In the genomic region with DNA sequence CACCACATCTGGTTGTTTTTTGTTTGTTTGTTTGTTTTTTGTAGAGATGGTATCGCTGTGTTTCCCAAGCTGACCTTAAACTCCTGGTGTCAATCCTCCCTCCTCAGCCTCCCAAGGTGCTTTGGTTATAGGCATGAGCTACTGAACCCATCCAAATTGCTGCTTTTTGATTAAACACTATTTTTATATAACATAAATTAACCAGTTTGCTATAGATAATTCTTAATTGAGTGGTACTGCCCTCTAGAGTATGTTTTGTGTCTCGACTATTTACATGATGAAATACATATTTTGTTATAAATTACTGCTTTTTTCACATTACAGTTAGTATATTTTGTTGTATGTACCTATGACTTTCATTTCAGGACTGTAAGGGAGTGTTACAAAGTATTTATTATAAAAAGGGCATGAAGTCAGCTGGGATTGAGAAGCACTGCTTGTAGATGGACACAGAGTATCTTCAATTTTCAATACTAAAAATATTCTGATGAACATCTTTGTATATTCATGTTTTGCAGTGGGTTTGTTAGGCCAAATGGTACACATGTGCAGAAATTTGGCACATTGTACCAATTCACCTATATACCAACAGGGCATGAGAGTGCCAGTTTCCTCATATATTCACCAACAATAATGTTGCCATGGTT, we compare ENCODE assay signal across 10 cellular contexts. TPM values are rescaled to one million over a fixed set of nuclear protein-coding genes. Genes with fewer than 3 reads are reported as not detected.
A peak's percentile ranks its signal among the peaks of the same experiment; 100 is the strongest.
DNase-seq lines count a peak whose midpoint lies in the region; ATAC-seq, FAIRE-seq and TF ChIP-seq lines count a peak whose summit lies in the region.
"Had no signal": no experiment of that assay in that cellular context is flagged by ENCODE, and none has a peak within 500 bp of the region (broad histone marks: within the 10 kb centered on the region; RNA-seq: fewer than 3 reads in every experiment).

No MANE protein-coding gene starts in this region.

- DNase-seq in CD14-positive monocyte (ENCODE audit: low spot score) (no peak), IMR-90 (peak; percentile 34), GM12878 (ENCODE audit: low read depth, low spot score) (no peak), right lobe of liver (no peak), ecto neural progenitor cell (ENCODE audit: low spot score) (no peak), GM19238 (ENCODE audit: insufficient read length, low spot score) (no peak), suprapubic skin (ENCODE audit: low spot score in 2 of 2) (no peak), kidney (no peak)
- DNase-seq: activated effector memory CD4-positive, alpha-beta T cell treated with Interleukin-2 at 50 U/mL for 16 hours; NCI-H524 had no signal

- no CpG with 5 or more reads among the region's 2 CpGs for WGBS in IMR-90 (ENCODE audit: extremely low coverage in 2 of 2, insufficient read length in 1 of 2), 2 experiments
- 44% methylated on average over 2 of the region's 2 CpGs for WGBS in GM12878 (ENCODE audit: insufficient coverage, insufficient replicate concordance, low lambda C conversion rate, missing lambda C conversion rate)
- 45% methylated on average over 2 of the region's 2 CpGs for WGBS in right lobe of liver (ENCODE audit: insufficient coverage, low coverage, low lambda C conversion rate, missing lambda C conversion rate)
- WGBS in suprapubic skin, result 65% methylated on average over 2 of the region's 2 CpGs

- H3K23ac ChIP-seq in IMR-90 (ENCODE audit: low read depth, low read length), result no peak overlapping the region

- H3K27ac ChIP-seq in IMR-90 (ENCODE audit: insufficient read depth, low read length) (no peak overlapping the region), GM12878 (ENCODE audit: control insufficient read depth, insufficient read depth) (no peak overlapping the region), right lobe of liver (no peak overlapping the region), suprapubic skin (no peak overlapping the region), kidney (ENCODE audit: low read depth in 2 of 2, low read length in 2 of 2) (no peak overlapping the region)

- FAIRE-seq in GM12878 (lab: Jason Lieb, UNC), result no peak
- FAIRE-seq in kidney (lab: Jason Lieb, UNC), result no peak

- no peak overlapping the region for H4K8ac ChIP-seq in IMR-90 (ENCODE audit: low read depth in 2 of 2, low read length in 2 of 2)

- CTCF ChIA-PET in IMR-90 (lab: Yijun Ruan, JAX), result interaction anchor here (0.8 to 1.8 kb wide), 3 partner anchors 8 to 243 kb away, joined by 3 to 6 read pairs (median 3); no protein-coding TSS in a partner anchor
- CTCF ChIA-PET in GM12878 (lab: Yijun Ruan, JAX), result interaction anchor here (0.6 to 1.7 kb wide), 3 partner anchors 11 to 411 kb away, joined by 3 to 9 read pairs (median 3); no protein-coding TSS in a partner anchor

- no peak overlapping the region for H3K27ac Mint-ChIP-seq in CD14-positive monocyte

- no peaks in the 10 kb centered on the region for H3K4me1 Mint-ChIP-seq in CD14-positive monocyte

- H3K9me1 ChIP-seq in IMR-90 (ENCODE audit: insufficient read depth, low read length), result no peaks in the 10 kb centered on the region

- RAD21 ChIA-PET in GM12878 (lab: Charles Lee; ENCODE audit: unreplicated experiment), result no interaction called here

- peaks cover 0 to 3% (median 2%) of the 10 kb centered on the region in 7 donors for H3K9me3 Mint-ChIP-seq in CD14-positive monocyte

- TF ChIP-seq CTCF in CD14-positive monocyte (IDR thresholded peaks at IDR 0.05) (peak; percentile 43), IMR-90 (conservative IDR thresholded peaks at IDR 0.05; ENCODE audit: low read depth, low read length) (peak; percentile 54), GM12878 (IDR thresholded peaks at IDR 0.05 in 2 of 3, conservative IDR thresholded peaks at IDR 0.05 in 1 of 3; ENCODE audit: control insufficient read depth in 2 of 3, extremely low read depth in 1 of 3, insufficient read depth in 1 of 3, low read depth in 3 of 3, low read length in 3 of 3) (no peak; a peak in 2 of 6 replicates), right lobe of liver (IDR thresholded peaks at IDR 0.05) (peak; percentile 28 to 45 (median 42)), suprapubic skin (IDR thresholded peaks at IDR 0.05) (no peak), kidney (IDR thresholded peaks at IDR 0.05; ENCODE audit: borderline replicate concordance, extremely low read depth, insufficient read depth) (no peak)

- no peak overlapping the region for H2AK9ac ChIP-seq in IMR-90 (replicated peaks; ENCODE audit: low read depth, low read length, poor library complexity)

- H4K20me1 ChIP-seq in IMR-90 (ENCODE audit: insufficient read depth, low read length) (no peaks in the 10 kb centered on the region), GM12878 (ENCODE audit: control insufficient read depth, insufficient read depth) (no peaks in the 10 kb centered on the region)

- POLR2A ChIA-PET in IMR-90 (lab: Charles Lee; ENCODE audit: unreplicated experiment), result no interaction called here
- POLR2A ChIA-PET in GM12878 (lab: Charles Lee), result no interaction called here

- H3K4me3 Mint-ChIP-seq in CD14-positive monocyte, result no peak overlapping the region

- H2AFZ ChIP-seq in IMR-90 (replicated peaks; ENCODE audit: low read length, poor library complexity) (no peak overlapping the region), GM12878 (ENCODE audit: control insufficient read depth, low read depth, low read length) (no peak overlapping the region)

- ATAC-seq in IMR-90 (ENCODE audit: low read depth), result no peak
- no peak for ATAC-seq in GM12878
- ATAC-seq in right lobe of liver, result peak in 1 of 4 donors; percentile 25

- TF ChIP-seq RAD21 in IMR-90 (IDR thresholded peaks at IDR 0.05; ENCODE audit: low read length), result peak; percentile 44
- TF ChIP-seq RAD21 in GM12878 (IDR thresholded peaks at IDR 0.05; ENCODE audit: insufficient read depth, low read depth, low read length), result 0 out of 2 replicates have a peak, but pooled peaks have one; percentile 3

- H3K4ac ChIP-seq in IMR-90 (ENCODE audit: low read depth, low read length), result no peak overlapping the region

- intact Hi-C loops in CD14-positive monocyte (cut with micrococcal nuclease), result no loop called here
- intact Hi-C loops in IMR-90 (cut with micrococcal nuclease), result loop anchor here (5.0 kb wide), 1 partner anchor 243 kb away; no protein-coding TSS in a partner anchor
- intact Hi-C loops in GM12878 (cut with micrococcal nuclease; ENCODE audit: unreplicated experiment), result no loop called here
- intact Hi-C loops in right lobe of liver (cut with DNase I), result no loop called here
- intact Hi-C loops in kidney (cut with DNase I), result no loop called here

- H3K36me3 Mint-ChIP-seq in CD14-positive monocyte, result no peaks in the 10 kb centered on the region

- no peak overlapping the region for H2BK15ac ChIP-seq in IMR-90 (ENCODE audit: low read depth, low read length)

- H2BK5ac ChIP-seq in IMR-90 (ENCODE audit: low read depth, low read length, poor library complexity, severe bottlenecking), result no peak overlapping the region

- H3K79me2 ChIP-seq in GM12878 (ENCODE audit: control insufficient read depth, insufficient read depth, low read length), result no peaks in the 10 kb centered on the region

- H3K36me3 ChIP-seq in IMR-90 (ENCODE audit: control insufficient read depth, insufficient read depth, low read length) (no peaks in the 10 kb centered on the region), GM12878 (ENCODE audit: control insufficient read depth in 2 of 2, insufficient read depth in 2 of 2, low read length in 1 of 2) (no peaks in the 10 kb centered on the region), right lobe of liver (no peaks in the 10 kb centered on the region), suprapubic skin (no peaks in the 10 kb centered on the region), kidney (ENCODE audit: control insufficient read depth in 1 of 2, insufficient read depth in 2 of 2, low read length in 2 of 2) (no peaks in the 10 kb centered on the region)

- SMC1A ChIA-PET in GM12878 (lab: Charles Lee; ENCODE audit: uncharacterized antibody, unreplicated experiment), result interaction anchor here (2.7 kb wide), 1 partner anchor 461 kb away, joined by 8 read pairs; no protein-coding TSS in a partner anchor

- H2AK5ac ChIP-seq in IMR-90 (ENCODE audit: low read depth, low read length), result no peak overlapping the region

- H3K56ac ChIP-seq in IMR-90 (ENCODE audit: extremely low read depth, insufficient read depth, low read length), result no peak overlapping the region

- BruUV-seq in IMR-90 (replicated peaks; lab: Mats Ljungman, UMichigan) (no TSS peak), GM12878 (replicated peaks; lab: Mats Ljungman, UMichigan) (no TSS peak)

- H3K18ac ChIP-seq in IMR-90 (ENCODE audit: low read depth, low read length), result no peak overlapping the region

- H3K4me2 ChIP-seq in IMR-90 (ENCODE audit: low read depth, low read length) (no peak overlapping the region), GM12878 (ENCODE audit: control insufficient read depth, insufficient read depth) (no peak overlapping the region)

- no peaks in the 10 kb centered on the region for H3K4me1 ChIP-seq in IMR-90 (ENCODE audit: control insufficient read depth, insufficient read depth, low read length)
- no peaks in the 10 kb centered on the region for H3K4me1 ChIP-seq in GM12878 (ENCODE audit: control insufficient read depth, insufficient read depth, low read length)
- no peaks in the 10 kb centered on the region for H3K4me1 ChIP-seq in right lobe of liver
- no peaks in the 10 kb centered on the region for H3K4me1 ChIP-seq in suprapubic skin
- H3K4me1 ChIP-seq in kidney (ENCODE audit: control insufficient read depth in 1 of 2, insufficient read depth in 1 of 2, low read depth in 1 of 2, low read length in 2 of 2), result no peaks in the 10 kb centered on the region

- in situ Hi-C loops in IMR-90 (cut with MboI; ENCODE audit: low sequenced_read_pairs), result loop anchor here (25.0 kb wide), 1 partner anchor 468 kb away; no protein-coding TSS in a partner anchor
- in situ Hi-C loops in GM12878 (cut with MboI), result no loop called here

- H3K14ac ChIP-seq in IMR-90 (replicated peaks; ENCODE audit: low read depth, low read length), result no peak overlapping the region

- H4K5ac ChIP-seq in IMR-90 (ENCODE audit: low read depth, low read length), result no peak overlapping the region

- H3K9ac ChIP-seq in IMR-90 (ENCODE audit: low read depth, low read length) (no peak overlapping the region), GM12878 (ENCODE audit: control insufficient read depth, insufficient read depth, low read length) (no peak overlapping the region), kidney (ENCODE audit: low read length in 2 of 2) (no peak overlapping the region)

- H4K91ac ChIP-seq in IMR-90 (ENCODE audit: insufficient read depth, low read depth, low read length), result no peak overlapping the region

- dilution Hi-C loops in IMR-90 (cut with HindIII; ENCODE audit: low sequenced_read_pairs, unreplicated experiment), result no loop called here

- H2BK120ac ChIP-seq in IMR-90 (ENCODE audit: low read depth, low read length), result no peak overlapping the region

- TF ChIP-seq EP300 in GM12878 (IDR thresholded peaks at IDR 0.05; ENCODE audit: borderline replicate concordance in 1 of 2, control insufficient read depth in 1 of 2, low read depth in 2 of 2, low read length in 2 of 2) (no peak), suprapubic skin (IDR thresholded peaks at IDR 0.05) (no peak)

- H3K27me3 ChIP-seq in IMR-90 (ENCODE audit: control insufficient read depth, insufficient read depth, low read length) (peaks cover 16% of the 10 kb centered on the region), GM12878 (replicated peaks in 1 of 2; ENCODE audit: control insufficient read depth in 2 of 2, insufficient read depth in 2 of 2, low read length in 1 of 2) (no peaks in the 10 kb centered on the region), right lobe of liver (no peaks in the 10 kb centered on the region), suprapubic skin (no peaks in the 10 kb centered on the region)

- no peaks in the 10 kb centered on the region for H3K9me3 ChIP-seq in IMR-90 (ENCODE audit: control insufficient read depth, insufficient read depth, low read length)
- H3K9me3 ChIP-seq in GM12878 (replicated peaks; ENCODE audit: control insufficient read depth, insufficient read depth, low read length), result no peaks in the 10 kb centered on the region
- H3K9me3 ChIP-seq in right lobe of liver, result no peaks in the 10 kb centered on the region
- H3K9me3 ChIP-seq in suprapubic skin, result no peaks in the 10 kb centered on the region
- no peaks in the 10 kb centered on the region for H3K9me3 ChIP-seq in kidney (ENCODE audit: control insufficient read depth in 1 of 2, low read length in 2 of 2)

- H2BK20ac ChIP-seq in IMR-90 (ENCODE audit: low read depth, low read length), result no peak overlapping the region

- TF ChIP-seq POLR2A in IMR-90 (IDR thresholded peaks at IDR 0.05; ENCODE audit: low read depth, low read length) (no peak), GM12878 (IDR thresholded peaks at IDR 0.05; ENCODE audit: low read depth, low read length) (no peak), right lobe of liver (IDR thresholded peaks at IDR 0.05) (no peak), suprapubic skin (IDR thresholded peaks at IDR 0.05) (no peak)

- H3K4me3 ChIP-seq in IMR-90 (ENCODE audit: insufficient read depth, low read depth, low read length) (no peak overlapping the region), GM12878 (no peak overlapping the region), right lobe of liver (no peak overlapping the region), suprapubic skin (no peak overlapping the region), kidney (ENCODE audit: low read length in 2 of 2) (no peak overlapping the region)

- H3K79me1 ChIP-seq in IMR-90 (ENCODE audit: low read depth in 1 of 2, low read length in 2 of 2), result no peaks in the 10 kb centered on the region

- peaks cover 0 to 1% (median 0%) of the 10 kb centered on the region in 3 donors for H3K27me3 Mint-ChIP-seq in CD14-positive monocyte (ENCODE audit: low read depth in 3 of 3)

RNA-seq across cellular contexts. Expression of a gene that starts 14.9 kb away (rescaled TPM):
- 10 to 100 TPM; 32.6 to 73.4 TPM for polyA plus RNA-seq in CD14-positive monocyte
- total RNA-seq in IMR-90 (2012; rRNA removed), result 70.4 and 90.3 TPM in 2 replicates
- polyA plus RNA-seq in IMR-90 (2012; rRNA removed), result 32.0 and 33.9 TPM in 2 replicates
- 5.1 and 8.4 TPM in 2 replicates for polyA plus RNA-seq in IMR-90 (2012; cell fraction: cytosol; rRNA removed)
- polyA plus RNA-seq in IMR-90 (2012; cell fraction: nucleus; rRNA removed; ENCODE audit: low replicate concordance), result 6.6 and 82.0 TPM in 2 replicates
- total RNA-seq in GM12878 (2013; cell fraction: nucleolus; rRNA removed), result 455 and 475 TPM in 2 replicates
- 88.7 and 89.7 TPM in 2 replicates for total RNA-seq in GM12878 (2014; rRNA removed)
- total RNA-seq in GM12878 (2014; rRNA removed; fragmentation: Illumina TruSeq; extraction: Trizol), result 153 and 154 TPM in 2 replicates
- total RNA-seq in GM12878 (2021), result 94.6 and 102 TPM in 2 replicates
- 41.9 TPM for polyA plus RNA-seq in GM12878 (2011; ENCODE audit: low read depth)
- 88.4 and 149 TPM in 2 replicates for polyA plus RNA-seq in GM12878 (2011; rRNA removed)
- polyA plus RNA-seq in GM12878 (2011; cell fraction: cytosol; rRNA removed), result 35.6 and 45.1 TPM in 2 replicates
- polyA plus RNA-seq in GM12878 (2011; cell fraction: nucleus; rRNA removed), result 59.1 and 72.2 TPM in 2 replicates
- polyA plus RNA-seq in GM12878 (2012), result 47.9 and 53.9 TPM in 2 replicates
- 108 and 134 TPM in 2 replicates for polyA plus RNA-seq in GM12878 (2014; fragmentation: Illumina TruSeq; extraction: Trizol)
- polyA plus RNA-seq in GM12878 (2014; fragmentation: Nextera tagmentation; extraction: Ambion mirVana), result 10 to 100 TPM; 42.0 to 44.9 TPM
- 83.2 and 108 TPM in 2 replicates for polyA plus RNA-seq in GM12878 (2014; rRNA removed)
- 100 to 1,000 TPM in 1 of 2 experiments, 10 to 100 TPM in 1; 98.2 to 106 TPM for polyA plus RNA-seq in GM12878 (2016; fragmentation: Nextera tagmentation; extraction: Ambion mirVana)
- polyA minus RNA-seq in GM12878 (2011; rRNA and poly(A)+ RNA removed), result 112 and 153 TPM in 2 replicates
- polyA minus RNA-seq in GM12878 (2011; cell fraction: cytosol; rRNA and poly(A)+ RNA removed), result 37.7 and 54.9 TPM in 2 replicates
- 72.1 and 120 TPM in 2 replicates for polyA minus RNA-seq in GM12878 (2011; cell fraction: nucleus; rRNA and poly(A)+ RNA removed)
- 10 to 100 TPM; 43.2 to 72.1 (median 61.4) TPM for total RNA-seq in right lobe of liver
- 100 to 1,000 TPM; 124 to 221 (median 167) TPM for total RNA-seq in suprapubic skin
- total RNA-seq in kidney, result 129 TPM
- polyA plus RNA-seq in kidney (ENCODE audit: insufficient read depth, low read depth, low replicate concordance), result 21.0 TPM

Comparison
In these comparisons a context has a peak if more than half of its experiments do, and no peak if none do; other contexts are left out.
1. CTCF ChIP-seq: peak in CD14-positive monocyte (single experiment), IMR-90 (single experiment) and right lobe of liver (4 of 4); none in GM12878 (0 of 3), suprapubic skin (0 of 2) and kidney (single experiment).